ENCODE assay signal across 18 cellular contexts in genomic region chr19:41305923-41306322, GRCh38. TPM values are rescaled to one million over a fixed set of nuclear protein-coding genes. Genes with fewer than 3 reads are reported as not detected.
A peak's percentile ranks its signal among the peaks of the same experiment; 100 is the strongest.
DNase-seq lines count a peak whose midpoint lies in the region; ATAC-seq and TF ChIP-seq lines count a peak whose summit lies in the region.
"Had no signal": no experiment of that assay in that cellular context is flagged by ENCODE, and none has a peak within 500 bp of the region (broad histone marks: within the 10 kb centered on the region; RNA-seq: fewer than 3 reads in every experiment).

No MANE protein-coding gene starts in this region.

- no peaks in the 10 kb centered on the region for H3K9me2 ChIP-seq in SK-N-SH

- H3K36me3 ChIP-seq in SK-N-SH (replicated peaks in 1 of 2; ENCODE audit: control insufficient read depth in 1 of 2, insufficient read depth in 2 of 2, low read length in 1 of 2), result peaks cover 48 to 68% of the 10 kb centered on the region in 2 experiments
- peaks cover 0 to 57% of the 10 kb centered on the region in 2 donors for H3K36me3 ChIP-seq in gastrocnemius medialis

- H3K4me3 Mint-ChIP-seq in HFFc6, result no peak overlapping the region
- no peak overlapping the region for H3K4me3 Mint-ChIP-seq in activated naive CD8-positive, alpha-beta T cell treated with anti-CD3 and anti-CD28 coated beads for 36 hours

- in situ Hi-C loops in gastrocnemius medialis (cut with MboI; ENCODE audit: low sequenced_read_pairs in 4 of 4), result no loop called here

- H4K20me1 ChIP-seq in SK-N-SH (ENCODE audit: insufficient read depth), result no peaks in the 10 kb centered on the region; the same call in 1 of the 2 replicates

- intact Hi-C loops in gastrocnemius medialis (cut with DNase I; ENCODE audit: low total_unique reads), result no loop called here

- peaks cover 7 to 13% of the 10 kb centered on the region in 2 experiments; a peak in 3 of 4 replicates for H3K4me1 ChIP-seq in SK-N-SH (ENCODE audit: control insufficient read depth in 1 of 2, insufficient read depth in 2 of 2, low read depth in 1 of 2, low read length in 1 of 2)
- H3K4me1 ChIP-seq in gastrocnemius medialis, result peaks cover 21 to 32% of the 10 kb centered on the region in 2 donors

- H3K9me3 ChIP-seq in SK-N-SH, result no peaks in the 10 kb centered on the region
- H3K9me3 ChIP-seq in gastrocnemius medialis, result no peaks in the 10 kb centered on the region
- H3K9me3 ChIP-seq: esophagus muscularis mucosa had no signal

- ATAC-seq in SK-N-SH treated with all-trans-retinoic acid at 6 μM for 48 hours (no peak), gastrocnemius medialis (no peak), HG03342 (IDR thresholded peaks at IDR 0.05; ENCODE audit: unreplicated experiment) (no peak)

- H3K27ac ChIP-seq in SK-N-SH (ENCODE audit: low read depth in 2 of 2, low read length in 1 of 2) (no peak overlapping the region), gastrocnemius medialis (peak overlapping the region in 3 of 4 donors; percentile 5 to 93 (median 17))
- H3K27ac ChIP-seq: hepatocyte had no signal

- no peak overlapping the region for H2AFZ ChIP-seq in SK-N-SH (ENCODE audit: low read depth)
- H2AFZ ChIP-seq: hepatocyte had no signal

- H3K9ac ChIP-seq in SK-N-SH, result no peak overlapping the region

- peak overlapping the region; percentile 20; the same call in 1 of the 2 replicates for H3K27ac Mint-ChIP-seq in HFFc6
- H3K27ac Mint-ChIP-seq in activated naive CD8-positive, alpha-beta T cell treated with anti-CD3 and anti-CD28 coated beads for 36 hours, result peak overlapping the region; percentile 97

- peaks cover 11% of the 10 kb centered on the region for H3K79me2 ChIP-seq in SK-N-SH (ENCODE audit: insufficient read depth)

- TF ChIP-seq POLR2A in gastrocnemius medialis (IDR thresholded peaks at IDR 0.05), result no peak

- 100% methylated on average over 2 of the region's 2 CpGs for WGBS in SK-N-SH (ENCODE audit: low lambda C conversion rate)

- DNase-seq in SK-N-SH (no peak), HFFc6 (no peak), gastrocnemius medialis (no peak), activated gamma-delta T cell (lab: John Stamatoyannopoulos, UW) (no peak), COLO668 (lab: John Stamatoyannopoulos, UW; ENCODE audit: unreplicated experiment) (no peak)
- no peak for DNase-seq in activated naive CD8-positive, alpha-beta T cell treated with anti-CD3 and anti-CD28 coated beads for 36 hours
- DNase-seq: activated CD4-positive, alpha-beta T cell treated with anti-CD3 and anti-CD28 coated beads, Interleukin-2, amount 50 U/mL, for 48 hours; amygdala; Kasumi-1; NCI-H146; NCI-H510A; stimulated activated CD4-positive, alpha-beta T cell treated with anti-CD3 and anti-CD28 coated beads, Interleukin-4, amount 100 ng/mL, for 24 hours; stimulated activated naive CD4-positive, alpha-beta T cell had no signal

- CTCF ChIA-PET in SK-N-SH (lab: Yijun Ruan, JAX), result interaction anchor here (0.7 to 5.5 kb wide), 5 partner anchors 12 to 643 kb away, joined by 3 to 105 read pairs (median 4); no protein-coding TSS in a partner anchor

- no peak overlapping the region for H3K4me2 ChIP-seq in SK-N-SH
- H3K4me2 ChIP-seq: hepatocyte had no signal

- H3K27me3 ChIP-seq in SK-N-SH (ENCODE audit: insufficient read depth) (no peaks in the 10 kb centered on the region), gastrocnemius medialis (no peaks in the 10 kb centered on the region)
- H3K27me3 ChIP-seq: esophagus muscularis mucosa, hepatocyte had no signal

- POLR2A ChIA-PET in SK-N-SH (lab: Yijun Ruan, JAX), result no interaction called here

- peaks cover 28% of the 10 kb centered on the region for H3K4me1 Mint-ChIP-seq in HFFc6 (ENCODE audit: low read depth)
- H3K4me1 Mint-ChIP-seq in activated naive CD8-positive, alpha-beta T cell treated with anti-CD3 and anti-CD28 coated beads for 36 hours, result peaks cover 79% of the 10 kb centered on the region

- peaks cover 28% of the 10 kb centered on the region for H3K36me3 Mint-ChIP-seq in HFFc6 (ENCODE audit: low read depth)
- peaks cover 49% of the 10 kb centered on the region for H3K36me3 Mint-ChIP-seq in activated naive CD8-positive, alpha-beta T cell treated with anti-CD3 and anti-CD28 coated beads for 36 hours

- TF ChIP-seq CTCF in SK-N-SH (IDR thresholded peaks at IDR 0.05) (no peak), HFFc6 (IDR thresholded peaks at IDR 0.05) (no peak), gastrocnemius medialis (IDR thresholded peaks at IDR 0.05 in 4 of 5, conservative IDR thresholded peaks at IDR 0.05 in 1 of 5) (no peak)

- H3K4me3 ChIP-seq in SK-N-SH (ENCODE audit: low read depth in 2 of 2, low read length in 1 of 2), result no peak overlapping the region
- no peak overlapping the region for H3K4me3 ChIP-seq in gastrocnemius medialis
- H3K4me3 ChIP-seq: coronary artery, esophagus muscularis mucosa, hepatocyte had no signal

- peaks cover 15% of the 10 kb centered on the region for H3K27me3 Mint-ChIP-seq in HFFc6 (ENCODE audit: insufficient read depth)
- H3K27me3 Mint-ChIP-seq in activated naive CD8-positive, alpha-beta T cell treated with anti-CD3 and anti-CD28 coated beads for 36 hours, result peaks cover 9% of the 10 kb centered on the region

- peaks cover 59% of the 10 kb centered on the region for H3F3A ChIP-seq in SK-N-SH (replicated peaks; ENCODE audit: insufficient read depth)

- no peak for TF ChIP-seq EP300 in SK-N-SH (IDR thresholded peaks at IDR 0.05; ENCODE audit: borderline replicate concordance in 1 of 2, low read depth in 1 of 2, low read length in 1 of 2)

- H3K9me3 Mint-ChIP-seq in HFFc6, result no peaks in the 10 kb centered on the region
- H3K9me3 Mint-ChIP-seq in activated naive CD8-positive, alpha-beta T cell treated with anti-CD3 and anti-CD28 coated beads for 36 hours, result no peaks in the 10 kb centered on the region

- TF ChIP-seq RAD21 in SK-N-SH (IDR thresholded peaks at IDR 0.05; ENCODE audit: low read length), result no peak

TF ChIP-seq in SK-N-SH treated with all-trans-retinoic acid at 6 μM for 48 hours, 23 proteins besides CTCF, POLR2A, EP300 and RAD21:
- TF ChIP-seq OSR1 (CRISPR knock-in tag; IDR thresholded peaks at IDR 0.05) (no peak), RARB (CRISPR knock-in tag; IDR thresholded peaks at IDR 0.05) (no peak), ESRRG (CRISPR knock-in tag; IDR thresholded peaks at IDR 0.05) (no peak), TCF4 (CRISPR knock-in tag; IDR thresholded peaks at IDR 0.05; ENCODE audit: borderline replicate concordance) (no peak), ARNTL (CRISPR knock-in tag; IDR thresholded peaks at IDR 0.05; ENCODE audit: borderline replicate concordance, low read depth) (no peak), PPARA (CRISPR knock-in tag; IDR thresholded peaks at IDR 0.05; ENCODE audit: borderline replicate concordance) (no peak), GLIS3 (CRISPR knock-in tag; IDR thresholded peaks at IDR 0.05) (no peak), ZFP3 (CRISPR knock-in tag; IDR thresholded peaks at IDR 0.05) (no peak), ZC3H10 (CRISPR knock-in tag; IDR thresholded peaks at IDR 0.05) (no peak), ZNF8 (CRISPR knock-in tag; IDR thresholded peaks at IDR 0.05) (no peak), CREB5 (CRISPR knock-in tag; IDR thresholded peaks at IDR 0.05; ENCODE audit: low read depth) (no peak), ZNF70 (CRISPR knock-in tag; IDR thresholded peaks at IDR 0.05) (no peak)

RNA-seq across cellular contexts. Expression of gene CCDC97, which starts 4.0 kb away (rescaled TPM):
- 8.7 and 9.6 TPM in 2 replicates for polyA plus RNA-seq in SK-N-SH (2012; rRNA removed)
- polyA plus RNA-seq in SK-N-SH (2012; cell fraction: cytosol; rRNA removed), result 5.3 and 6.8 TPM in 2 replicates
- polyA plus RNA-seq in SK-N-SH (2012; cell fraction: nucleus; rRNA removed), result 11.7 and 13.7 TPM in 2 replicates
- 10 to 100 TPM; 15.4 to 19.1 (median 16.8) TPM for total RNA-seq in HFFc6 (2021; fragmentation: NEBNext Ultra II Directional; extraction: Animal tissue kit (Norgen Biotek cat#: 25700))
- total RNA-seq in activated naive CD8-positive, alpha-beta T cell treated with anti-CD3 and anti-CD28 coated beads for 36 hours, result 10 to 100 TPM; 19.1 to 20.5 TPM
- 10 to 100 TPM in 3 of 4 donors, 1 to 10 TPM in 1; 8.6 to 15.3 (median 15.1) TPM for total RNA-seq in gastrocnemius medialis

RNA-seq across cellular contexts. Expression of gene HNRNPUL1, which starts 41.8 kb away (rescaled TPM):
- polyA plus RNA-seq in SK-N-SH (2012; rRNA removed), result 34.2 and 41.5 TPM in 2 replicates
- 32.5 and 33.9 TPM in 2 replicates for polyA plus RNA-seq in SK-N-SH (2012; cell fraction: cytosol; rRNA removed)
- polyA plus RNA-seq in SK-N-SH (2012; cell fraction: nucleus; rRNA removed), result 35.8 and 43.2 TPM in 2 replicates
- 100 to 1,000 TPM; 176 to 245 (median 234) TPM for total RNA-seq in HFFc6 (2021; fragmentation: NEBNext Ultra II Directional; extraction: Animal tissue kit (Norgen Biotek cat#: 25700))
- 100 to 1,000 TPM; 255 to 259 TPM for total RNA-seq in activated naive CD8-positive, alpha-beta T cell treated with anti-CD3 and anti-CD28 coated beads for 36 hours
- total RNA-seq in gastrocnemius medialis, result 100 to 1,000 TPM in 1 of 4 donors, 10 to 100 TPM in 3; 49.5 to 101 (median 92.4) TPM

RNA-seq across cellular contexts. Expression of gene TGFB1, which starts 47.8 kb away (rescaled TPM):
- 13.5 and 25.5 TPM in 2 replicates for polyA plus RNA-seq in SK-N-SH (2012; rRNA removed)
- 13.0 and 21.4 TPM in 2 replicates for polyA plus RNA-seq in SK-N-SH (2012; cell fraction: cytosol; rRNA removed)
- 75.1 and 149 TPM in 2 replicates for polyA plus RNA-seq in SK-N-SH (2012; cell fraction: nucleus; rRNA removed)
- total RNA-seq in HFFc6 (2021; fragmentation: NEBNext Ultra II Directional; extraction: Animal tissue kit (Norgen Biotek cat#: 25700)), result 100 to 1,000 TPM; 150 to 163 (median 158) TPM
- total RNA-seq in activated naive CD8-positive, alpha-beta T cell treated with anti-CD3 and anti-CD28 coated beads for 36 hours, result 100 to 1,000 TPM; 152 to 154 TPM
- total RNA-seq in gastrocnemius medialis, result 1 to 10 TPM; 1.9 to 5.2 (median 4.9) TPM

RNA-seq across cellular contexts. Expression of gene B9D2, which starts 58.0 kb away (rescaled TPM):
- 9.0 and 13.3 TPM in 2 replicates for polyA plus RNA-seq in SK-N-SH (2012; rRNA removed)
- 9.6 and 10.5 TPM in 2 replicates for polyA plus RNA-seq in SK-N-SH (2012; cell fraction: cytosol; rRNA removed)
- polyA plus RNA-seq in SK-N-SH (2012; cell fraction: nucleus; rRNA removed), result 8.1 and 9.0 TPM in 2 replicates
- 1 to 10 TPM; 4.9 to 6.8 (median 6.3) TPM for total RNA-seq in HFFc6 (2021; fragmentation: NEBNext Ultra II Directional; extraction: Animal tissue kit (Norgen Biotek cat#: 25700))
- 1 to 10 TPM; 6.4 to 8.1 TPM for total RNA-seq in activated naive CD8-positive, alpha-beta T cell treated with anti-CD3 and anti-CD28 coated beads for 36 hours
- 1 to 10 TPM; 2.6 to 6.9 (median 4.5) TPM for total RNA-seq in gastrocnemius medialis

Comparison
In these comparisons a context has a peak if more than half of its experiments do, and no peak if none do; other contexts are left out.
1. H3K27ac ChIP-seq: peak in gastrocnemius medialis (3 of 4); none in SK-N-SH (0 of 2).
2. RNA of gene TGFB1, which starts 47.8 kb away (total RNA-seq): 150 to 163 TPM in HFFc6 and 152 to 154 TPM in activated naive CD8-positive, alpha-beta T cell treated with anti-CD3 and anti-CD28 coated beads for 36 hours; 1.9 to 5.2 TPM in gastrocnemius medialis; every median in the first group is over 10 times any median in the second.